1 cellular context compared by ENCODE assay signal in genomic region chr5:109656829-109657228, GRCh38.
TF ChIP-seq lines count a peak whose summit lies in the region.

No MANE protein-coding gene starts in this region.

TF ChIP-seq in HepG2, 621 proteins besides CTCF, POLR2A, EP300 and RAD21 (continued from another document):
- no peak for TF ChIP-seq PAXIP1 (CRISPR knock-in tag; conservative IDR thresholded peaks at IDR 0.05)
- TF ChIP-seq SIN3B (IDR thresholded peaks at IDR 0.05; ENCODE audit: low read length) = no peak
- TF ChIP-seq GRHL1 (CRISPR knock-in tag; conservative IDR thresholded peaks at IDR 0.05) = no peak
